In the genomic region with DNA sequence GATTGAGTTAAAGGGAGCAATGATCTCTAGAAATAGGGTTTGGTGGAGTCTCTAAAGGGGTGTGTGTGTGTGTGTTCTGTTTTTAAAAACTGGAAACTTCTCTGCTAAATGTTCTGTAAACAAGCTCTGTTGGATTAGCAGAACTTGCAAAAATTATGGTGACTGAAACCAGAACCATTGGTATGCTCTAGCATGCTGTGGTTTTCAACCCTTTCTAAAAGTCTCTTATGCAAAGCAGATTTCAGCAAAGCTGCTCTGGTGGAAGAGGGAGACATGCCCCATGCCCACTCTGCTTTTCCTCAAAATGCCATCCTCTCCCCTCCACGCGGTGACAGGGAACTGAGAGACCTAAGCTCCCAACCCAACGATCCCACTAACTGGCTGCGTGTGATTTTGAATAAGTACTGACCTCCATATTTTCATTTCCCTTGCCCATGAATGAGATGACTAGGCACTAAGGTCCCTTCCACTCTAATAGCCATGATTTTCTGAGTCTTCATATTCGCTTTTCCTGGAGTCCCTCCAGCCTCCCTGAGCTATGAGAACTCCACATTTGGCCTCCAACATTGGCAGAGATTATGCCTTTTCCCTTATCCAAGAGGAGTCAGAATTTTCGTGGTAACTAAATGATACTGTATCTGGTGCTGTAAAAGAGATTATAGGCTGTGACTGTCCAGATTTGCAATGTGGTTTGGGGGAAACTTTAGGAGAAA, we compare ENCODE assay signal across 11 cellular contexts.
DNase-seq lines count a peak whose midpoint lies in the region; ATAC-seq, FAIRE-seq and TF ChIP-seq lines count a peak whose summit lies in the region.
"Had no signal": no experiment of that assay in that cellular context is flagged by ENCODE, and none has a peak within 500 bp of the region (broad histone marks: within the 10 kb centered on the region; RNA-seq: fewer than 3 reads in every experiment).

No MANE protein-coding gene starts in this region.

- no peak overlapping the region for H3K56ac ChIP-seq in H1 (replicated peaks; ENCODE audit: insufficient read length, low read depth, low read length)

- no peak overlapping the region for H3K23ac ChIP-seq in H1 (ENCODE audit: insufficient read length)

- H3K27me3 ChIP-seq in H1 (replicated peaks in 1 of 4; ENCODE audit: control insufficient read depth in 3 of 4, extremely low read depth in 1 of 4, insufficient read depth in 3 of 4, low read length in 3 of 4) = peaks cover 0 to 3% (median 0%) of the 10 kb centered on the region in 4 experiments; a peak in 1 of 7 replicates
- no peaks in the 10 kb centered on the region for H3K27me3 ChIP-seq in suprapubic skin

- H3K79me1 ChIP-seq in H1 (ENCODE audit: low read depth, low read length) = no peaks in the 10 kb centered on the region

- no peak overlapping the region for H3K27ac ChIP-seq in H1 (ENCODE audit: low read depth, low read length)
- no peak overlapping the region for H3K27ac ChIP-seq in suprapubic skin

- H2AFZ ChIP-seq in H1 (ENCODE audit: low read length) = peak overlapping the region; percentile 66

- no peak overlapping the region for H2BK15ac ChIP-seq in H1 (ENCODE audit: low read length)

- H3K4me1 ChIP-seq in H1 (replicated peaks in 1 of 4; ENCODE audit: control insufficient read depth in 3 of 4, insufficient read depth in 4 of 4, low read length in 3 of 4) (no peaks in the 10 kb centered on the region; a peak in 1 of 7 replicates), suprapubic skin (no peaks in the 10 kb centered on the region)

- no peak overlapping the region for H3K4me2 ChIP-seq in H1 (ENCODE audit: insufficient read depth in 1 of 2, low read depth in 2 of 2, low read length in 2 of 2)

- POLR2A ChIA-PET in H1 (lab: Charles Lee; ENCODE audit: partially characterized antibody) = interaction anchor here (0.6 to 1.8 kb wide), 2 partner anchors 19 to 50 kb away, joined by 3 to 4 read pairs; no protein-coding TSS in a partner anchor

- no peak overlapping the region for H4K91ac ChIP-seq in H1 (replicated peaks; ENCODE audit: insufficient read length, low read length)

- H4K5ac ChIP-seq in H1 (ENCODE audit: insufficient read length, low read depth, low read length) = no peak overlapping the region

- H3K14ac ChIP-seq in H1 (ENCODE audit: insufficient read length) = no peak overlapping the region

- no peaks in the 10 kb centered on the region for H3K23me2 ChIP-seq in H1 (ENCODE audit: low read depth, low read length)

- H2BK120ac ChIP-seq in H1 (replicated peaks; ENCODE audit: low read depth, low read length) = no peak overlapping the region

- no peaks in the 10 kb centered on the region for H3K79me2 ChIP-seq in H1 (ENCODE audit: control insufficient read depth in 1 of 2, insufficient read depth in 2 of 2, low read length in 2 of 2)

- no peak overlapping the region for H2BK5ac ChIP-seq in H1 (ENCODE audit: low read depth, low read length)

- no peak overlapping the region for H2BK20ac ChIP-seq in H1 (ENCODE audit: low read length)

- no peak overlapping the region for H4K8ac ChIP-seq in H1 (ENCODE audit: extremely low read depth, insufficient read depth, low read length)

- peak overlapping the region; percentile 77; the same call in 1 of the 2 replicates for H2BK12ac ChIP-seq in H1 (ENCODE audit: low read depth, low read length)

- no peak for TF ChIP-seq EP300 in H1 (IDR thresholded peaks at IDR 0.05; ENCODE audit: borderline replicate concordance in 1 of 2, low read depth in 2 of 2, low read length in 2 of 2)
- TF ChIP-seq EP300 in suprapubic skin (IDR thresholded peaks at IDR 0.05) = no peak

- no peak for TF ChIP-seq CTCF in H1 (IDR thresholded peaks at IDR 0.05; ENCODE audit: control extremely low read depth in 1 of 3, insufficient read depth in 1 of 3, low read depth in 1 of 3, low read length in 3 of 3)
- TF ChIP-seq CTCF in suprapubic skin (IDR thresholded peaks at IDR 0.05) = no peak

- no peak overlapping the region for H3K9ac ChIP-seq in H1 (replicated peaks in 1 of 4; ENCODE audit: extremely low read depth in 1 of 4, low read depth in 3 of 4, low read length in 3 of 4)

- no peaks in the 10 kb centered on the region for H3K9me3 ChIP-seq in H1 (ENCODE audit: insufficient read depth in 2 of 2, low read depth in 1 of 2, low read length in 1 of 2)
- no peaks in the 10 kb centered on the region for H3K9me3 ChIP-seq in suprapubic skin

- no peak for TF ChIP-seq RAD21 in H1 (IDR thresholded peaks at IDR 0.05 in 1 of 2, conservative IDR thresholded peaks at IDR 0.05 in 1 of 2; ENCODE audit: low read depth in 2 of 2, low read length in 2 of 2)

- peak overlapping the region; percentile 57 for H3K4ac ChIP-seq in H1 (replicated peaks; ENCODE audit: insufficient read length, low read depth, low read length)

- CTCF ChIA-PET in H1 (lab: Charles Lee; ENCODE audit: partially characterized antibody) = interaction anchor here (1.5 to 1.9 kb wide), 2 partner anchors 8 to 166 kb away, joined by 4 to 6 read pairs; no protein-coding TSS in a partner anchor

- intact Hi-C loops in left colon (cut with DNase I, micrococcal nuclease) = no loop called here

- H3K4me3 ChIP-seq in H1 (ENCODE audit: extremely low read depth in 1 of 4, insufficient read depth in 2 of 4, low read depth in 3 of 4, low read length in 4 of 4) (no peak overlapping the region), suprapubic skin (no peak overlapping the region)
- H3K4me3 ChIP-seq: K562 had no signal

- H3K18ac ChIP-seq in H1 (ENCODE audit: extremely low read depth, low read length) = peak overlapping the region; percentile 67; the same call in 1 of the 2 replicates

- DNase-seq in H1 (ENCODE audit: low read depth in 1 of 2, low spot score in 2 of 2) = no peak
- no peak for DNase-seq in NCI-H345 treated with DMSO at 0.1 percent for 48 hours (lab: John Stamatoyannopoulos, UW; ENCODE audit: unreplicated experiment)
- DNase-seq in suprapubic skin (ENCODE audit: low spot score in 2 of 2) = no peak
- no peak for DNase-seq in left colon
- no peak for DNase-seq in NCI-H1436 treated with DMSO at 0.1 percent for 48 hours (lab: John Stamatoyannopoulos, UW)
- DNase-seq: activated naive CD4-positive, alpha-beta T cell treated with anti-CD3 and anti-CD28 coated beads, Interleukin-2, amount 10 ng/mL, durations not matched to agents 7 days and 5 days; CD4-positive, alpha-beta memory T cell had no signal

- H3K36me3 ChIP-seq in H1 (ENCODE audit: control insufficient read depth in 2 of 4, insufficient read depth in 4 of 4, low read length in 3 of 4) (no peaks in the 10 kb centered on the region), suprapubic skin (no peaks in the 10 kb centered on the region)

- no peaks in the 10 kb centered on the region for H4K20me1 ChIP-seq in H1 (replicated peaks in 1 of 2; ENCODE audit: control insufficient read depth in 1 of 2, insufficient read depth in 2 of 2, low read length in 2 of 2)

- no peak for FAIRE-seq in H1 (lab: Jason Lieb, UNC)
- FAIRE-seq: K562 had no signal

- ATAC-seq in GM18517 (IDR thresholded peaks at IDR 0.05; ENCODE audit: unreplicated experiment) (peak; percentile 90), GM21447 (IDR thresholded peaks at IDR 0.05; ENCODE audit: unreplicated experiment) (peak; percentile 82), HG03097 (IDR thresholded peaks at IDR 0.05; ENCODE audit: low FRiP score, unreplicated experiment) (peak; percentile 56), left colon (no peak)
- ATAC-seq: K562 had no signal

- TF ChIP-seq POLR2A in H1 (IDR thresholded peaks at IDR 0.05; ENCODE audit: control extremely low read depth in 1 of 2, low read depth in 2 of 2, low read length in 2 of 2) (no peak), suprapubic skin (IDR thresholded peaks at IDR 0.05) (no peak)

- WGBS in H1 (ENCODE audit: extremely low coverage in 1 of 2, insufficient coverage in 1 of 2, insufficient read length in 1 of 2, insufficient replicate concordance in 2 of 2, low coverage in 1 of 2, low lambda C conversion rate in 2 of 2, missing lambda C conversion rate in 1 of 2), 2 experiments = 91% methylated on average over 6 of the region's 6 CpGs; no CpG with 5 or more reads in 1 of the 2 experiments
- 76% methylated on average over 6 of the region's 6 CpGs for WGBS in suprapubic skin

- no peak overlapping the region for H2AK5ac ChIP-seq in H1 (ENCODE audit: low read depth, low read length)

TF ChIP-seq in H1, 55 proteins besides CTCF, POLR2A, EP300 and RAD21 (continues in another document):
- TF ChIP-seq ASH2L (IDR thresholded peaks at IDR 0.05; ENCODE audit: low read length) (no peak), HDAC2 (IDR thresholded peaks at IDR 0.05; ENCODE audit: borderline replicate concordance in 1 of 2, low read depth in 2 of 2, low read length in 2 of 2) (no peak), TAF1 (IDR thresholded peaks at IDR 0.05; ENCODE audit: low read depth, low read length) (no peak), NRF1 (IDR thresholded peaks at IDR 0.05; ENCODE audit: low read depth, low read length) (no peak), SP2 (IDR thresholded peaks at IDR 0.05; ENCODE audit: low read length) (no peak), KDM5A (IDR thresholded peaks at IDR 0.05; ENCODE audit: low read length) (no peak), NANOG (IDR thresholded peaks at IDR 0.05; ENCODE audit: insufficient read depth, low read depth, low read length, poor library complexity, severe bottlenecking) (no peak), BACH1 (IDR thresholded peaks at IDR 0.05; ENCODE audit: low read length) (no peak)
